In genomic region chr17:45703806-45704205, GRCh38 we compare ENCODE assay signal across 31 cellular contexts.
"Had no signal": no experiment of that assay in that cellular context is flagged by ENCODE, and none has a peak within 500 bp of the region (broad histone marks: within the 10 kb centered on the region; RNA-seq: fewer than 3 reads in every experiment).

No MANE protein-coding gene starts in this region.

- H3K9me3 ChIP-seq: ascending aorta, Peyer's patch had no signal

- H3K36me3 ChIP-seq: ascending aorta, Peyer's patch had no signal

- ATAC-seq: activated CD4-positive, alpha-beta T cell treated with anti-CD3 and anti-CD28 coated beads for 36 hours; activated CD4-positive, CD25-positive, alpha-beta regulatory T cell treated with anti-CD3 and anti-CD28 coated beads, Interleukin-2, amount 50 U/mL, for 24 hours; activated T-cell treated with anti-CD3 and anti-CD28 coated beads, Interleukin-2, amount 50 U/mL, for 4 hours; Right ventricle myocardium inferior; SK-N-SH treated with all-trans-retinoic acid at 6 μM for 48 hours; WTC11 had no signal

- H3K4me3 ChIP-seq: ascending aorta, Peyer's patch had no signal

- H3K4me1 ChIP-seq: ascending aorta, Peyer's patch had no signal

- H3K27me3 ChIP-seq: ascending aorta, Peyer's patch had no signal

- H3K27ac ChIP-seq: ascending aorta, Peyer's patch had no signal

- DNase-seq: activated CD4-positive, alpha-beta memory T cell treated with anti-CD3 and anti-CD28 coated beads for 36 hours; activated CD4-positive, alpha-beta T cell treated with anti-CD3 and anti-CD28 coated beads for 36 hours; activated CD4-positive, alpha-beta T cell treated with anti-CD3 and anti-CD28 coated beads, Interleukin-2, amount 10 ng/mL, durations not matched to agents 7 days and 5 days; activated CD8-positive, alpha-beta memory T cell treated with anti-CD3 and anti-CD28 coated beads, Interleukin-2, amount 50 U/mL, for 4 hours; activated effector memory CD4-positive, alpha-beta T cell treated with Interleukin-2 at 50 U/mL for 16 hours; activated naive CD4-positive, alpha-beta T cell treated with anti-CD3 and anti-CD28 coated beads, Interleukin-2, amount 10 ng/mL, durations not matched to agents 7 days and 5 days; activated T-cell treated with anti-CD3 and anti-CD28 coated beads for 4 hours; activated T-cell treated with anti-CD3 and anti-CD28 coated beads, Interleukin-2, amount 50 U/mL, for 4 hours; amniotic stem cell; cerebellar nuclear complex; Karpas-422; NCI-H1048; NCI-H1105 treated with DMSO at 0.1 percent for 48 hours; NCI-H1436; NCI-H1694; NCI-H1930; NCI-H2081 treated with DMSO at 0.1 percent for 48 hours; NCI-H226; NCI-H446 treated with DMSO at 0.1 percent for 48 hours; Peyer's patch; RPMI8226; SIG-M5; SW 1271; T-helper 1 cell; T-helper 2 cell; T-helper 9 cell had no signal
